In genomic region chr1:218080818-218081217, GRCh38 we compare ENCODE assay signal across 25 cellular contexts.
"Had no signal": no experiment of that assay in that cellular context is flagged by ENCODE, and none has a peak within 500 bp of the region (broad histone marks: within the 10 kb centered on the region; RNA-seq: fewer than 3 reads in every experiment).

No MANE protein-coding gene starts in this region.

- H3K4me3 Mint-ChIP-seq: activated CD8-positive, alpha-beta T cell treated with anti-CD3 and anti-CD28 coated beads for 36 hours; activated T-cell treated with anti-CD3 and anti-CD28 coated beads, Interleukin-2, amount 50 U/mL, for 4 hours; natural killer cell; neural progenitor cell; stimulated activated naive B cell treated with anti-CD40 and anti-IgM and Interleukin-4, amounts not matched to agents 10 μg/mL and 1 μg/mL and 100 μg/mL, for 72 hours had no signal

- H3K36me3 Mint-ChIP-seq: neural progenitor cell; stimulated activated naive B cell treated with anti-CD40 and anti-IgM and Interleukin-4, amounts not matched to agents 10 μg/mL and 1 μg/mL and 100 μg/mL, for 72 hours had no signal

- H3K27me3 Mint-ChIP-seq: activated CD8-positive, alpha-beta T cell treated with anti-CD3 and anti-CD28 coated beads for 36 hours; stimulated activated naive B cell treated with anti-CD40 and anti-IgM and Interleukin-4, amounts not matched to agents 10 μg/mL and 1 μg/mL and 100 μg/mL, for 72 hours had no signal

- H3K4me1 Mint-ChIP-seq: natural killer cell; stimulated activated naive B cell treated with anti-CD40 and anti-IgM and Interleukin-4, amounts not matched to agents 10 μg/mL and 1 μg/mL and 100 μg/mL, for 72 hours had no signal

- H3K9me3 Mint-ChIP-seq: activated CD8-positive, alpha-beta T cell treated with anti-CD3 and anti-CD28 coated beads for 36 hours; neural progenitor cell had no signal

- DNase-seq: activated CD4-positive, alpha-beta T cell treated with anti-CD3 and anti-CD28 coated beads for 1 hour; activated CD4-positive, alpha-beta T cell treated with anti-CD3 and anti-CD28 coated beads, Interleukin-2, amount 50 U/mL, for 1 hour; activated CD8-positive, alpha-beta T cell treated with anti-CD3 and anti-CD28 coated beads for 36 hours; activated naive CD4-positive, alpha-beta T cell; activated T-cell treated with anti-CD3 and anti-CD28 coated beads, Interleukin-2, amount 50 U/mL, for 4 hours; central memory CD4-positive, alpha-beta T cell; dermis blood vessel endothelial cell; effector CD4-positive, alpha-beta T cell; esophagus squamous epithelium; foreskin melanocyte; left lung; lower lobe of right lung; mesenchymal stem cell; natural killer cell; occipital lobe; stimulated activated CD4-positive, alpha-beta T cell treated with anti-CD3 and anti-CD28 coated beads, Interleukin-1b, Interleukin-23, amount 100 ng/mL, for 48 hours; stimulated activated CD4-positive, alpha-beta T cell treated with anti-CD3 and anti-CD28 coated beads, Interleukin-4, amount 100 ng/mL, for 4 hours; stimulated activated CD8-positive, alpha-beta memory T cell treated with anti-CD3 and anti-CD28 coated beads, Interleukin-4, amount 100 ng/mL, for 48 hours; stimulated activated naive B cell treated with anti-CD40 and anti-IgM and Interleukin-4, amounts not matched to agents 10 μg/mL and 1 μg/mL and 100 μg/mL, for 72 hours; stomach; T-helper 9 cell; thyroid gland; upper lobe of left lung had no signal

- H3K27ac Mint-ChIP-seq: activated CD8-positive, alpha-beta T cell treated with anti-CD3 and anti-CD28 coated beads for 36 hours; activated naive CD4-positive, alpha-beta T cell treated with anti-CD3 and anti-CD28 coated beads, Interleukin-2, amount 50 U/mL, for 72 hours; natural killer cell; neural progenitor cell; stimulated activated naive B cell treated with anti-CD40 and anti-IgM and Interleukin-4, amounts not matched to agents 10 μg/mL and 1 μg/mL and 100 μg/mL, for 72 hours had no signal
